15 cellular contexts compared by ENCODE assay signal in genomic region chr2:189658808-189659207, GRCh38. TPM values are rescaled to one million over a fixed set of nuclear protein-coding genes. Genes with fewer than 3 reads are reported as not detected.
DNase-seq lines count a peak whose midpoint lies in the region; ATAC-seq and TF ChIP-seq lines count a peak whose summit lies in the region.
"Had no signal": no experiment of that assay in that cellular context is flagged by ENCODE, and none has a peak within 500 bp of the region (broad histone marks: within the 10 kb centered on the region; RNA-seq: fewer than 3 reads in every experiment).

No MANE protein-coding gene starts in this region.

- no peak for ATAC-seq in HG02623 (IDR thresholded peaks at IDR 0.05; ENCODE audit: unreplicated experiment)
- ATAC-seq: left colon had no signal

- peaks cover 32% of the 10 kb centered on the region for H3K4me1 Mint-ChIP-seq in activated T-helper 2 cell treated with anti-CD3 and anti-CD28 coated beads, Interferon-gamma antibody, Interleukin-2, Interleukin-4, amounts not matched to agents 10 μg/mL and 5 μg/mL and 100 μg/mL, durations not matched to agents 14 hours and 24 hours and 36 hours (ENCODE audit: low read depth)

- H3K9me2 ChIP-seq in MM.1S (replicated peaks; ENCODE audit: insufficient read depth, low read length) = no peaks in the 10 kb centered on the region

- DNase-seq in SIG-M5 treated with dmso at 0.1 percent for 504 hours (lab: John Stamatoyannopoulos, UW; ENCODE audit: unreplicated experiment) (peak; percentile 29), SIG-M5 (lab: John Stamatoyannopoulos, UW) (no peak), MM.1S (no peak), posterior cingulate gyrus (no peak), RKO (ENCODE audit: low spot score) (no peak)
- DNase-seq in activated T-helper 2 cell treated with anti-CD3 and anti-CD28 coated beads, Interferon-gamma antibody, Interleukin-2, Interleukin-4, amounts not matched to agents 10 μg/mL and 5 μg/mL and 100 μg/mL, durations not matched to agents 14 hours and 24 hours and 36 hours (ENCODE audit: low spot score) = no peak
- DNase-seq: amygdala; effector CD4-positive, alpha-beta T cell; left colon; ovary; Right ventricle myocardium superior; stimulated activated CD4-positive, alpha-beta T cell treated with anti-CD3 and anti-CD28 coated beads, Interleukin-2, amount 100 ng/mL, for 48 hours had no signal

- peak overlapping the region; percentile 64 for H3K4me2 ChIP-seq in MM.1S (ENCODE audit: low read depth, low read length)

- H3K79me2 ChIP-seq in MM.1S (ENCODE audit: low read length) = peaks cover 23% of the 10 kb centered on the region

- H4K20me1 ChIP-seq in MM.1S (ENCODE audit: insufficient read depth, low read length) = no peaks in the 10 kb centered on the region

- peaks cover 5% of the 10 kb centered on the region for H3K36me3 Mint-ChIP-seq in activated T-helper 2 cell treated with anti-CD3 and anti-CD28 coated beads, Interferon-gamma antibody, Interleukin-2, Interleukin-4, amounts not matched to agents 10 μg/mL and 5 μg/mL and 100 μg/mL, durations not matched to agents 14 hours and 24 hours and 36 hours (ENCODE audit: low read depth)

- H3K4me3 ChIP-seq in MM.1S (ENCODE audit: low read length) (no peak overlapping the region), neutrophil (ENCODE audit: low read depth in 1 of 2, low read length in 1 of 2) (peak overlapping the region; percentile 13 to 36)
- H3K4me3 ChIP-seq: ovary had no signal

- no peak overlapping the region; the same call in 1 of the 2 replicates for H3K9ac ChIP-seq in MM.1S (ENCODE audit: low read length)

- peaks cover 5% of the 10 kb centered on the region for H3K9me3 Mint-ChIP-seq in activated T-helper 2 cell treated with anti-CD3 and anti-CD28 coated beads, Interferon-gamma antibody, Interleukin-2, Interleukin-4, amounts not matched to agents 10 μg/mL and 5 μg/mL and 100 μg/mL, durations not matched to agents 14 hours and 24 hours and 36 hours

- intact Hi-C loops in activated T-helper 2 cell treated with anti-CD3 and anti-CD28 coated beads, Interferon-gamma antibody, Interleukin-2, Interleukin-4, amounts not matched to agents 10 μg/mL and 5 μg/mL and 100 μg/mL, durations not matched to agents 14 hours and 24 hours and 36 hours (cut with micrococcal nuclease) = no loop called here
- intact Hi-C loops in posterior cingulate gyrus (cut with DNase I) = no loop called here

- H3K4me1 ChIP-seq in MM.1S (ENCODE audit: low read length) (peaks cover 29% of the 10 kb centered on the region), neutrophil (ENCODE audit: control insufficient read depth in 1 of 2, insufficient read depth in 1 of 2, low read depth in 1 of 2, low read length in 1 of 2) (peaks cover 46 to 56% of the 10 kb centered on the region in 2 experiments)

- H3K4me3 Mint-ChIP-seq in activated T-helper 2 cell treated with anti-CD3 and anti-CD28 coated beads, Interferon-gamma antibody, Interleukin-2, Interleukin-4, amounts not matched to agents 10 μg/mL and 5 μg/mL and 100 μg/mL, durations not matched to agents 14 hours and 24 hours and 36 hours (ENCODE audit: low read depth) = no peak overlapping the region

- no peak for TF ChIP-seq CTCF in MM.1S (IDR thresholded peaks at IDR 0.05; ENCODE audit: low read length)
- no peak for TF ChIP-seq CTCF in neutrophil (IDR thresholded peaks at IDR 0.05)

- H3F3A ChIP-seq in MM.1S (ENCODE audit: insufficient read depth, low read length) = peaks cover 20% of the 10 kb centered on the region

- no peaks in the 10 kb centered on the region for H3K9me3 ChIP-seq in MM.1S (replicated peaks; ENCODE audit: insufficient read depth, low read length)
- H3K9me3 ChIP-seq in neutrophil = no peaks in the 10 kb centered on the region
- H3K9me3 ChIP-seq: ovary had no signal

- no peaks in the 10 kb centered on the region for H3K27me3 Mint-ChIP-seq in activated T-helper 2 cell treated with anti-CD3 and anti-CD28 coated beads, Interferon-gamma antibody, Interleukin-2, Interleukin-4, amounts not matched to agents 10 μg/mL and 5 μg/mL and 100 μg/mL, durations not matched to agents 14 hours and 24 hours and 36 hours (ENCODE audit: low read depth)

- no peaks in the 10 kb centered on the region for H3K27me3 ChIP-seq in MM.1S (replicated peaks; ENCODE audit: insufficient read depth, low read length)
- H3K27me3 ChIP-seq in neutrophil = no peaks in the 10 kb centered on the region
- H3K27me3 ChIP-seq: ovary had no signal

- H3K27ac Mint-ChIP-seq in activated T-helper 2 cell treated with anti-CD3 and anti-CD28 coated beads, Interferon-gamma antibody, Interleukin-2, Interleukin-4, amounts not matched to agents 10 μg/mL and 5 μg/mL and 100 μg/mL, durations not matched to agents 14 hours and 24 hours and 36 hours = peak overlapping the region; percentile 71

- peak overlapping the region; percentile 61 for H2AFZ ChIP-seq in MM.1S (ENCODE audit: low read length)

- H3K36me3 ChIP-seq in MM.1S (replicated peaks; ENCODE audit: insufficient read depth, low read length) (no peaks in the 10 kb centered on the region), neutrophil (no peaks in the 10 kb centered on the region)
- H3K36me3 ChIP-seq: ovary had no signal

- peak overlapping the region; percentile 80 for H3K27ac ChIP-seq in MM.1S (ENCODE audit: low read length)
- peak overlapping the region; percentile 94 for H3K27ac ChIP-seq in neutrophil
- H3K27ac ChIP-seq: 22Rv1 had no signal

RNA-seq across cellular contexts. Expression of gene ASNSD1, which starts 2.5 kb away (rescaled TPM):
- total RNA-seq in activated T-helper 2 cell treated with anti-CD3 and anti-CD28 coated beads, Interferon-gamma antibody, Interleukin-2, Interleukin-4, amounts not matched to agents 10 μg/mL and 5 μg/mL and 100 μg/mL, durations not matched to agents 14 hours and 24 hours and 36 hours = 52.0 and 52.7 TPM in 2 replicates

RNA-seq across cellular contexts. Expression of gene ANKAR, which starts 15.7 kb away (rescaled TPM):
- 4.0 and 4.1 TPM in 2 replicates for total RNA-seq in activated T-helper 2 cell treated with anti-CD3 and anti-CD28 coated beads, Interferon-gamma antibody, Interleukin-2, Interleukin-4, amounts not matched to agents 10 μg/mL and 5 μg/mL and 100 μg/mL, durations not matched to agents 14 hours and 24 hours and 36 hours
